8 cellular contexts compared by ENCODE assay signal in the genomic region with DNA sequence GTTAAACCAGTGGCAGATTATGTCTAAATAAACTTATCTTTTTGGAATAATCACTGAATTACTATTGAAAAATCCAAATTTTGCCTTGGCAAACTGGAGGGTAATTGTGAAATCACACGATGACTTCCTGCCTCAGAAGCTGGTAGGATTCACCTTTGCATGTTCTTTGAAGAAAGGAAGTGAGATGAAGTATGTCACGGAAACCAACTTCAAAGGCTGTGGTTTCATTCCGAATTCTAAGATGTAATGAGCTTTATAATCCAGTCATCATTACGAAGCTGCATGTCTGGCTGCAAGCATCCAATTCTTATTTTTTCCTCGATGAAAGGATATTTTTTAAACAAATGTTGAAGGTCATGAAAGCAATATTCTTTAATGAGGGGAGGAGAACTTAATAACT. TPM values are rescaled to one million over a fixed set of nuclear protein-coding genes. Genes with fewer than 3 reads are reported as not detected.
DNase-seq lines count a peak whose midpoint lies in the region; ATAC-seq, FAIRE-seq and TF ChIP-seq lines count a peak whose summit lies in the region.

No MANE protein-coding gene starts in this region.

- H3K4me3 Mint-ChIP-seq in CD4-positive, CD25-positive, alpha-beta regulatory T cell, result peak overlapping the region; percentile 57 to 81 (median 72)
- H3K4me3 Mint-ChIP-seq in activated T-helper 17 cell treated with anti-CD3 and anti-CD28 coated beads, Interleukin-2, amount 50 U/mL, for 72 hours, result peak overlapping the region; percentile 88

- DNase-seq in CD4-positive, CD25-positive, alpha-beta regulatory T cell, result peak; percentile 30 to 93 (median 84)
- DNase-seq in NCI-H187 (lab: John Stamatoyannopoulos, UW) (no peak), H54 (ENCODE audit: insufficient read length, low spot score) (no peak), GM23248 (no peak), cortex of kidney (lab: John Stamatoyannopoulos, UW) (no peak)

- peaks cover 23 to 54% (median 47%) of the 10 kb centered on the region in 4 donors for H3K4me1 Mint-ChIP-seq in CD4-positive, CD25-positive, alpha-beta regulatory T cell
- peaks cover 78% of the 10 kb centered on the region for H3K4me1 Mint-ChIP-seq in activated T-helper 17 cell treated with anti-CD3 and anti-CD28 coated beads, Interleukin-2, amount 50 U/mL, for 72 hours

- in situ Hi-C loops in GM23248 (cut with MboI), result no loop called here

- H3K27ac ChIP-seq in CD4-positive, CD25-positive, alpha-beta regulatory T cell (ENCODE audit: insufficient read depth, low read length, poor library complexity, severe bottlenecking), result peak overlapping the region; percentile 70
- H3K27ac ChIP-seq in GM23248, result no peak overlapping the region

- H3K9me3 ChIP-seq in CD4-positive, CD25-positive, alpha-beta regulatory T cell (ENCODE audit: control insufficient read depth in 2 of 2, low read length in 2 of 2), result no peaks in the 10 kb centered on the region
- H3K9me3 ChIP-seq in GM23248 (ENCODE audit: low read depth), result no peaks in the 10 kb centered on the region

- H3K4me3 ChIP-seq in CD4-positive, CD25-positive, alpha-beta regulatory T cell (ENCODE audit: low read depth, low read length), result peak overlapping the region; percentile 71
- H3K4me3 ChIP-seq in GM23248, result no peak overlapping the region

- H3K4me1 ChIP-seq in CD4-positive, CD25-positive, alpha-beta regulatory T cell (ENCODE audit: control insufficient read depth, insufficient read depth, low read length, poor library complexity, severe bottlenecking), result peaks cover 29% of the 10 kb centered on the region
- H3K4me1 ChIP-seq in GM23248 (ENCODE audit: insufficient read depth), result peaks cover 3% of the 10 kb centered on the region; the same call in 1 of the 2 replicates

- H3K36me3 ChIP-seq in CD4-positive, CD25-positive, alpha-beta regulatory T cell (ENCODE audit: control insufficient read depth, insufficient read depth, low read length), result peaks cover 30% of the 10 kb centered on the region
- no peaks in the 10 kb centered on the region for H3K36me3 ChIP-seq in GM23248 (ENCODE audit: low read depth)

- H3K27ac Mint-ChIP-seq in CD4-positive, CD25-positive, alpha-beta regulatory T cell, result peak overlapping the region; percentile 83 to 88 (median 84)
- peak overlapping the region; percentile 99 for H3K27ac Mint-ChIP-seq in activated T-helper 17 cell treated with anti-CD3 and anti-CD28 coated beads, Interleukin-2, amount 50 U/mL, for 72 hours

- H4K20me1 ChIP-seq in GM23248 (ENCODE audit: insufficient read depth), result no peaks in the 10 kb centered on the region

- no peak overlapping the region for H3K9ac ChIP-seq in GM23248

- no peaks in the 10 kb centered on the region for H3K9me3 Mint-ChIP-seq in CD4-positive, CD25-positive, alpha-beta regulatory T cell
- peaks cover 5% of the 10 kb centered on the region for H3K9me3 Mint-ChIP-seq in activated T-helper 17 cell treated with anti-CD3 and anti-CD28 coated beads, Interleukin-2, amount 50 U/mL, for 72 hours

- no peaks in the 10 kb centered on the region for H3K27me3 Mint-ChIP-seq in CD4-positive, CD25-positive, alpha-beta regulatory T cell
- no peaks in the 10 kb centered on the region for H3K27me3 Mint-ChIP-seq in activated T-helper 17 cell treated with anti-CD3 and anti-CD28 coated beads, Interleukin-2, amount 50 U/mL, for 72 hours

- H2AFZ ChIP-seq in GM23248, result no peak overlapping the region

- H3K79me2 ChIP-seq in GM23248 (ENCODE audit: insufficient read depth), result no peaks in the 10 kb centered on the region

- H3F3A ChIP-seq in GM23248 (ENCODE audit: insufficient read depth), result no peaks in the 10 kb centered on the region

- WGBS in GM23248 (ENCODE audit: low coverage in 1 of 2, low lambda C conversion rate in 2 of 2, missing lambda C conversion rate in 2 of 2), 2 experiments, result 52 to 57% methylated on average over 5 of the region's 5 CpGs

- ATAC-seq in CD4-positive, CD25-positive, alpha-beta regulatory T cell (ENCODE audit: low read depth in 2 of 2), result peak; percentile 95 to 98
- ATAC-seq in GM19372 (IDR thresholded peaks at IDR 0.05; ENCODE audit: low read depth, unreplicated experiment) (peak; percentile 90), HG03159 (IDR thresholded peaks at IDR 0.05; ENCODE audit: unreplicated experiment) (peak; percentile 97)
- ATAC-seq in activated T-helper 17 cell treated with anti-CD3 and anti-CD28 coated beads, Interleukin-2, amount 50 U/mL, for 72 hours (replicated peaks), result peak; percentile 54

- no peak for TF ChIP-seq POLR2A in H54 (IDR thresholded peaks at IDR 0.05; ENCODE audit: low read depth, low read length)

- peaks cover 43% of the 10 kb centered on the region for H3K36me3 Mint-ChIP-seq in CD4-positive, CD25-positive, alpha-beta regulatory T cell
- H3K36me3 Mint-ChIP-seq in activated T-helper 17 cell treated with anti-CD3 and anti-CD28 coated beads, Interleukin-2, amount 50 U/mL, for 72 hours (ENCODE audit: low read depth), result peaks cover 93% of the 10 kb centered on the region

- H3K27me3 ChIP-seq in CD4-positive, CD25-positive, alpha-beta regulatory T cell (ENCODE audit: control insufficient read depth, insufficient read depth, low read length), result no peaks in the 10 kb centered on the region
- H3K27me3 ChIP-seq in GM23248 (replicated peaks; ENCODE audit: insufficient read depth), result no peaks in the 10 kb centered on the region

- no peak overlapping the region for H3K4me2 ChIP-seq in GM23248 (ENCODE audit: unreplicated experiment)

- no peak for FAIRE-seq in H54 (lab: Jason Lieb, UNC)

- H3K9me2 ChIP-seq in GM23248 (ENCODE audit: insufficient read depth), result no peaks in the 10 kb centered on the region

RNA-seq across cellular contexts. Expression of gene ZBED2, which starts 15.0 kb away (rescaled TPM):
- 0.27 TPM for total RNA-seq in CD4-positive, CD25-positive, alpha-beta regulatory T cell
- under 1 TPM in 3 of 4 donors, not detected in 1; 0.15 to 1.00 (median 0.80) TPM for polyA plus RNA-seq in CD4-positive, CD25-positive, alpha-beta regulatory T cell
- total RNA-seq in activated T-helper 17 cell treated with anti-CD3 and anti-CD28 coated beads, Interleukin-2, amount 50 U/mL, for 72 hours, result 100 to 1,000 TPM; 429 to 664 TPM
- not detected in 2 replicates for total RNA-seq in GM23248 (2014; rRNA removed; shearing (Covaris generic))
- polyA plus RNA-seq in GM23248 (2016; fragmentation: Nextera tagmentation; extraction: Ambion mirVana), result not detected in 2 replicates

Comparison
In these comparisons a context has a peak if more than half of its experiments do, and no peak if none do; other contexts are left out.
1. DNase-seq: peak in CD4-positive, CD25-positive, alpha-beta regulatory T cell (3 of 3); none in NCI-H187 (0 of 2), H54 (single experiment), GM23248 (single experiment) and cortex of kidney (single experiment).
2. RNA of gene ZBED2, which starts 15.0 kb away (total RNA-seq): 429 to 664 TPM in activated T-helper 17 cell treated with anti-CD3 and anti-CD28 coated beads, Interleukin-2, amount 50 U/mL, for 72 hours; 0.27 TPM in CD4-positive, CD25-positive, alpha-beta regulatory T cell (single experiment) and not detected in GM23248; every median in the first group is over 100 times any median in the second.
3. Peak in every context shown above with its lines, with median percentiles within 50 percentile points of each other: ATAC-seq.